Comparison of ENCODE assay signal across 1 cellular context in the genomic region with DNA sequence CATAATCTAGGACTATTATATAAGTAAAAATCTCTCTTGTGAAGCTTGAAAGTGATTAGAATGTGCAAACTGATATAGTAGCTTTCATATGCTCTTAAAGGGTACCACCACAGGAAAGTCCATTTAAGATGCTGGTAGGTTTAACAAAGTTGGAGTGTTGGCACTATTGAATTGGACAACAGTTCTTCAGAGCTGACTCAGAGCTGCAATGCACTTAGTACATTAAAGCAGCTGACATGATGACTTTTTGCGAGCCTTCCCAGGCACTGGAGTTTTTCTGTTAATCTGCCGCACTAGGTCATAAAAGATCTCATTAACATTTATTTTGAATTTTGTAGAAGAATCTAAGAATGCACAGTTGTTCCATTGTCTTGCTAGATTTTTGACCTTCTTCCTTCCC.
TF ChIP-seq lines count a peak whose summit lies in the region.

No MANE protein-coding gene starts in this region.

TF ChIP-seq in WTC11, 78 proteins besides CTCF, POLR2A, EP300 and RAD21 (continued from another document):
- TF ChIP-seq, protein P1, sequence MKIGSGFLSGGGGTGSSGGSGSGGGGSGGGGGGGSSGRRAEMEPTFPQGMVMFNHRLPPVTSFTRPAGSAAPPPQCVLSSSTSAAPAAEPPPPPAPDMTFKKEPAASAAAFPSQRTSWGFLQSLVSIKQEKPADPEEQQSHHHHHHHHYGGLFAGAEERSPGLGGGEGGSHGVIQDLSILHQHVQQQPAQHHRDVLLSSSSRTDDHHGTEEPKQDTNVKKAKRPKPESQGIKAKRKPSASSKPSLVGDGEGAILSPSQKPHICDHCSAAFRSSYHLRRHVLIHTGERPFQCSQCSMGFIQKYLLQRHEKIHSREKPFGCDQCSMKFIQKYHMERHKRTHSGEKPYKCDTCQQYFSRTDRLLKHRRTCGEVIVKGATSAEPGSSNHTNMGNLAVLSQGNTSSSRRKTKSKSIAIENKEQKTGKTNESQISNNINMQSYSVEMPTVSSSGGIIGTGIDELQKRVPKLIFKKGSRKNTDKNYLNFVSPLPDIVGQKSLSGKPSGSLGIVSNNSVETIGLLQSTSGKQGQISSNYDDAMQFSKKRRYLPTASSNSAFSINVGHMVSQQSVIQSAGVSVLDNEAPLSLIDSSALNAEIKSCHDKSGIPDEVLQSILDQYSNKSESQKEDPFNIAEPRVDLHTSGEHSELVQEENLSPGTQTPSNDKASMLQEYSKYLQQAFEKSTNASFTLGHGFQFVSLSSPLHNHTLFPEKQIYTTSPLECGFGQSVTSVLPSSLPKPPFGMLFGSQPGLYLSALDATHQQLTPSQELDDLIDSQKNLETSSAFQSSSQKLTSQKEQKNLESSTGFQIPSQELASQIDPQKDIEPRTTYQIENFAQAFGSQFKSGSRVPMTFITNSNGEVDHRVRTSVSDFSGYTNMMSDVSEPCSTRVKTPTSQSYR (CRISPR knock-in tag; IDR thresholded peaks at IDR 0.05), result no peak
- TF ChIP-seq, protein P2, sequence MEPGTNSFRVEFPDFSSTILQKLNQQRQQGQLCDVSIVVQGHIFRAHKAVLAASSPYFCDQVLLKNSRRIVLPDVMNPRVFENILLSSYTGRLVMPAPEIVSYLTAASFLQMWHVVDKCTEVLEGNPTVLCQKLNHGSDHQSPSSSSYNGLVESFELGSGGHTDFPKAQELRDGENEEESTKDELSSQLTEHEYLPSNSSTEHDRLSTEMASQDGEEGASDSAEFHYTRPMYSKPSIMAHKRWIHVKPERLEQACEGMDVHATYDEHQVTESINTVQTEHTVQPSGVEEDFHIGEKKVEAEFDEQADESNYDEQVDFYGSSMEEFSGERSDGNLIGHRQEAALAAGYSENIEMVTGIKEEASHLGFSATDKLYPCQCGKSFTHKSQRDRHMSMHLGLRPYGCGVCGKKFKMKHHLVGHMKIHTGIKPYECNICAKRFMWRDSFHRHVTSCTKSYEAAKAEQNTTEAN (CRISPR knock-in tag; IDR thresholded peaks at IDR 0.05), result no peak
- no peak for TF ChIP-seq ZNF138 (CRISPR knock-in tag; conservative IDR thresholded peaks at IDR 0.05)
- TF ChIP-seq SOX15 (CRISPR knock-in tag; IDR thresholded peaks at IDR 0.05), result no peak
- TF ChIP-seq KAT7 (CRISPR knock-in tag; IDR thresholded peaks at IDR 0.05; ENCODE audit: borderline replicate concordance), result no peak
- TF ChIP-seq, protein P3, sequence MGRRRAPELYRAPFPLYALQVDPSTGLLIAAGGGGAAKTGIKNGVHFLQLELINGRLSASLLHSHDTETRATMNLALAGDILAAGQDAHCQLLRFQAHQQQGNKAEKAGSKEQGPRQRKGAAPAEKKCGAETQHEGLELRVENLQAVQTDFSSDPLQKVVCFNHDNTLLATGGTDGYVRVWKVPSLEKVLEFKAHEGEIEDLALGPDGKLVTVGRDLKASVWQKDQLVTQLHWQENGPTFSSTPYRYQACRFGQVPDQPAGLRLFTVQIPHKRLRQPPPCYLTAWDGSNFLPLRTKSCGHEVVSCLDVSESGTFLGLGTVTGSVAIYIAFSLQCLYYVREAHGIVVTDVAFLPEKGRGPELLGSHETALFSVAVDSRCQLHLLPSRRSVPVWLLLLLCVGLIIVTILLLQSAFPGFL (CRISPR knock-in tag; IDR thresholded peaks at IDR 0.05; ENCODE audit: borderline replicate concordance), result no peak
